Comparison of ENCODE assay signal across 7 cellular contexts in the genomic region with DNA sequence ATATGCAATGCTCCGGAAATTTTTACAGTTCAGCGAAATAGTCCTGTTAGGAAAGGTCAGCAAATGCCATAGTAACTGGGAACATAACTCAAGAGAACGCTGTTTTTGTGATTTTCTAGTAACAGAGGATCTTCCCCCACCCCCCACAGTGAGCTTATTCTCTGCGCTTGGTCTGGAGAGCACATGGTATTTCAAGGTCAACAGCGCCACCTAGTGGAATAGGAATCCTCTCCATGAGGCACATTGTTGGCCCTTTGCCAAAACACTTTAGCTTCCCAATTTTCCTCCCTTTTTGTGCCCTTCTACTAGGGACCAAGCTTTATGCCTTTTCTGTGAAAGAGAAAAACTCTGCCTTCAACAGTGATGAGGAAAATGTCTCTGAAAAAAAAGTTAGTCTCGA. TPM values are rescaled to one million over a fixed set of nuclear protein-coding genes. Genes with fewer than 3 reads are reported as not detected.
DNase-seq lines count a peak whose midpoint lies in the region; ATAC-seq, FAIRE-seq and TF ChIP-seq lines count a peak whose summit lies in the region.

No MANE protein-coding gene starts in this region.

- no peak overlapping the region for H2BK15ac ChIP-seq in mesendoderm (replicated peaks; ENCODE audit: low read depth)

- no peak overlapping the region for H4K8ac ChIP-seq in mesendoderm (ENCODE audit: low read depth, low read length)

- H3K27me3 ChIP-seq in DND-41 (ENCODE audit: insufficient read depth, low read length, poor library complexity) (no peaks in the 10 kb centered on the region), mesendoderm (ENCODE audit: insufficient read depth, low read length, poor library complexity) (no peaks in the 10 kb centered on the region)

- H2BK5ac ChIP-seq in mesendoderm (ENCODE audit: low read length) = no peak overlapping the region

- no CpG with 5 or more reads among the region's 6 CpGs for WGBS in mesendoderm (ENCODE audit: extremely low coverage, insufficient coverage, low lambda C conversion rate)

- H3K9ac ChIP-seq in DND-41 (ENCODE audit: low read depth, low read length) (no peak overlapping the region), mesendoderm (ENCODE audit: low read length) (no peak overlapping the region)

- H2BK120ac ChIP-seq in mesendoderm (ENCODE audit: low read depth, low read length) = no peak overlapping the region

- H3K9me3 ChIP-seq in DND-41 (ENCODE audit: insufficient read depth, low read length, severe bottlenecking) = no peaks in the 10 kb centered on the region

- no peaks in the 10 kb centered on the region for H3K4me1 ChIP-seq in DND-41 (ENCODE audit: insufficient read depth, low read length)
- H3K4me1 ChIP-seq in mesendoderm (ENCODE audit: control insufficient read depth, low read depth, low read length) = no peaks in the 10 kb centered on the region

- H3K27ac ChIP-seq in DND-41 (ENCODE audit: low read length) (no peak overlapping the region), mesendoderm (ENCODE audit: low read depth, low read length) (no peak overlapping the region)

- FAIRE-seq in GM12891 (lab: Jason Lieb, UNC) = no peak

- H4K20me1 ChIP-seq in DND-41 (ENCODE audit: insufficient read depth, low read length) = no peaks in the 10 kb centered on the region

- peak; percentile 72 for TF ChIP-seq CTCF in DND-41 (IDR thresholded peaks at IDR 0.05; ENCODE audit: borderline replicate concordance, extremely low read depth, low read length, poor library complexity, severe bottlenecking)
- peak; percentile 26 for TF ChIP-seq CTCF in astrocyte of the cerebellum (IDR thresholded peaks at IDR 0.05; ENCODE audit: low read depth, low read length, missing control alignments)

- TF ChIP-seq POLR2A in GM12891 (IDR thresholded peaks at IDR 0.05; ENCODE audit: low read depth, low read length) = no peak

- DNase-seq in DND-41 = peak; percentile 55
- DNase-seq in NCI-H526 treated with DMSO at 0.1 percent for 48 hours (lab: John Stamatoyannopoulos, UW) = peak; percentile 35
- DNase-seq in astrocyte of the cerebellum (ENCODE audit: low read depth) = no peak
- peak; percentile 72 for DNase-seq in mesendoderm
- DNase-seq in GM12891 (ENCODE audit: insufficient read length, low spot score) = no peak

- H3K23ac ChIP-seq in mesendoderm (ENCODE audit: low read length) = no peak overlapping the region

- no peaks in the 10 kb centered on the region for H3K36me3 ChIP-seq in DND-41 (ENCODE audit: insufficient read depth, low read length)
- H3K36me3 ChIP-seq in mesendoderm (ENCODE audit: control insufficient read depth, insufficient read depth, low read length) = no peaks in the 10 kb centered on the region

- H2AK5ac ChIP-seq in mesendoderm (ENCODE audit: low read length) = no peak overlapping the region

- H3K79me2 ChIP-seq in DND-41 (ENCODE audit: insufficient read depth, low read length) = no peaks in the 10 kb centered on the region
- H3K79me2 ChIP-seq in mesendoderm (ENCODE audit: control insufficient read depth, insufficient read depth, low read length) = no peaks in the 10 kb centered on the region

- H3K18ac ChIP-seq in mesendoderm (ENCODE audit: low read length) = no peak overlapping the region

- no peak overlapping the region for H2AFZ ChIP-seq in DND-41 (ENCODE audit: low read depth, low read length)

- ATAC-seq in DND-41 (ENCODE audit: insufficient read depth, low read depth) (peak; percentile 53; the same call in 1 of the 3 replicates), HG02884 (IDR thresholded peaks at IDR 0.05; ENCODE audit: unreplicated experiment) (peak; percentile 54), HG03039 (IDR thresholded peaks at IDR 0.05; ENCODE audit: unreplicated experiment) (no peak)

- in situ Hi-C loops in astrocyte of the cerebellum (cut with HindIII; ENCODE audit: low sequenced_read_pairs) = no loop called here

- H4K5ac ChIP-seq in mesendoderm (ENCODE audit: low read length) = no peak overlapping the region

- H3K79me1 ChIP-seq in mesendoderm (ENCODE audit: low read length) = no peaks in the 10 kb centered on the region

- H3K4me3 ChIP-seq in DND-41 (ENCODE audit: low read depth in 1 of 2, low read length in 2 of 2) (no peak overlapping the region), astrocyte of the cerebellum (ENCODE audit: low read depth, low read length) (no peak overlapping the region), mesendoderm (ENCODE audit: low read length) (no peak overlapping the region)

- no peak overlapping the region for H3K4me2 ChIP-seq in DND-41 (ENCODE audit: insufficient read depth, low read length)
- no peak overlapping the region for H3K4me2 ChIP-seq in mesendoderm (ENCODE audit: low read length)

- H3K4ac ChIP-seq in mesendoderm (ENCODE audit: low read depth, low read length) = no peak overlapping the region

- no peak overlapping the region for H3K56ac ChIP-seq in mesendoderm (ENCODE audit: low read length)

TF ChIP-seq in GM12891, 5 proteins besides CTCF, POLR2A, EP300 and RAD21:
- no peak for TF ChIP-seq POU2F2 (IDR thresholded peaks at IDR 0.05; ENCODE audit: low read depth, low read length)
- no peak for TF ChIP-seq TAF1 (IDR thresholded peaks at IDR 0.05; ENCODE audit: low read depth, low read length)
- no peak for TF ChIP-seq POLR2AphosphoS5 (IDR thresholded peaks at IDR 0.05; ENCODE audit: low read depth, low read length)
- TF ChIP-seq PAX5 (IDR thresholded peaks at IDR 0.05; ENCODE audit: insufficient read depth, low read length, severe bottlenecking) = no peak
- no peak for TF ChIP-seq SPI1 (IDR thresholded peaks at IDR 0.05; ENCODE audit: low read depth, low read length)
TF ChIP-seq in GM12891: peak in this region for 0.

RNA-seq across cellular contexts. Expression of gene OR4C12, which starts 13.2 kb away (rescaled TPM):
- not detected for polyA plus RNA-seq in mesendoderm (2013, experiment 1 of 2)
- not detected for polyA plus RNA-seq in mesendoderm (2013, experiment 2 of 2)
- not detected for polyA plus RNA-seq in GM12891 (2012; ENCODE audit: low read depth, missing spikeins)

RNA-seq across cellular contexts. Expression of gene OR4C45, which starts 37.1 kb away (rescaled TPM):
- polyA plus RNA-seq in mesendoderm (2013, experiment 1 of 2) = not detected
- not detected for polyA plus RNA-seq in mesendoderm (2013, experiment 2 of 2)
- not detected for polyA plus RNA-seq in GM12891 (2012; ENCODE audit: low read depth, missing spikeins)

RNA-seq across cellular contexts. Expression of gene OR4C13, which starts 43.4 kb away (rescaled TPM):
- not detected for polyA plus RNA-seq in mesendoderm (2013, experiment 1 of 2)
- not detected for polyA plus RNA-seq in mesendoderm (2013, experiment 2 of 2)
- polyA plus RNA-seq in GM12891 (2012; ENCODE audit: low read depth, missing spikeins) = not detected

Comparison
In these comparisons a context has a peak if more than half of its experiments do, and no peak if none do; other contexts are left out.
1. DNase-seq: peak in DND-41 (single experiment), NCI-H526 treated with DMSO at 0.1 percent for 48 hours (single experiment) and mesendoderm (single experiment); none in astrocyte of the cerebellum (single experiment) and GM12891 (single experiment).